Comparison of ENCODE assay signal across 1 cellular context in the genomic region with DNA sequence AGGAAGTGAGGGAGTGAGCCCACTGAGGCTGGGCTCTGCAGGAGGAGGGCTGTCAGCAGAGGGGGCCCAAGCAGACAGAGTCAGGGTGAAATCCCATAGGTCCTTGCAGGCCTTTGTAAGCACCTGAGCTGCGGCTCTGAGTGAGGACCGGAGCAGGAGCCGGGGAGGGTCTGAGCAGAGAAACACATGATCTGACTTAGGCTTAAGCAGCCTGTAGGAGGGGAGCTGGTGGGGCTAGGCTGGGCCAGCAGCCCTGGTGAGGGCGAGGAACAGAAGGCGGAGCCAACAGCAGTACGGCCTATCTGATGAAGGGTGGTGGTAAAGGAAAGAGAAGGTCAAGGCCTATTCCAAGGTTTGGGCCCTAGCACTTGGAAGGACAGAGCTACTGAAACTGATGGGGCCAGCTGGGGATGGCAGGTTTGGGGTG.
TF ChIP-seq lines count a peak whose summit lies in the region.

No MANE protein-coding gene starts in this region.

TF ChIP-seq in endothelial cell of umbilical vein, 7 proteins besides CTCF, POLR2A, EP300 and RAD21:
- TF ChIP-seq MYC (IDR thresholded peaks at IDR 0.05; ENCODE audit: low read depth, low read length) (no peak), FOS (IDR thresholded peaks at IDR 0.05; ENCODE audit: borderline replicate concordance, insufficient read depth, low read length) (no peak), JUN (IDR thresholded peaks at IDR 0.05; ENCODE audit: borderline replicate concordance, insufficient read depth, insufficient read length, low read depth) (no peak), GATA2 (IDR thresholded peaks at IDR 0.05; ENCODE audit: insufficient read depth, insufficient read length, low read depth, low read length) (no peak), EZH2 (IDR thresholded peaks at IDR 0.05; ENCODE audit: borderline replicate concordance, low read depth, low read length, severe bottlenecking) (no peak), POLR2AphosphoS5 (IDR thresholded peaks at IDR 0.05; ENCODE audit: insufficient read depth, low read depth, low read length) (no peak)
- TF ChIP-seq, protein P1, sequence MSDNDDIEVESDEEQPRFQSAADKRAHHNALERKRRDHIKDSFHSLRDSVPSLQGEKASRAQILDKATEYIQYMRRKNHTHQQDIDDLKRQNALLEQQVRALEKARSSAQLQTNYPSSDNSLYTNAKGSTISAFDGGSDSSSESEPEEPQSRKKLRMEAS (IDR thresholded peaks at IDR 0.05; ENCODE audit: insufficient read depth, insufficient read length): no peak
